Comparison of ENCODE assay signal across 30 cellular contexts in genomic region chr2:107242811-107243210, GRCh38.
"Had no signal": no experiment of that assay in that cellular context is flagged by ENCODE, and none has a peak within 500 bp of the region (broad histone marks: within the 10 kb centered on the region; RNA-seq: fewer than 3 reads in every experiment).

No MANE protein-coding gene starts in this region.

- H3K9me3 ChIP-seq: adrenal gland, body of pancreas, esophagus muscularis mucosa, gastrocnemius medialis, heart left ventricle had no signal

- H3K27ac ChIP-seq: adrenal gland, body of pancreas, esophagus muscularis mucosa, foreskin keratinocyte, gastrocnemius medialis, heart left ventricle had no signal

- DNase-seq: activated CD4-positive, alpha-beta memory T cell treated with anti-CD3 and anti-CD28 coated beads for 36 hours; activated CD4-positive, alpha-beta T cell treated with anti-CD3 and anti-CD28 coated beads for 36 hours; activated CD4-positive, alpha-beta T cell treated with anti-CD3 and anti-CD28 coated beads, Interleukin-2, amount 10 ng/mL, durations not matched to agents 24 days and 14 days; activated CD4-positive, CD25-positive, alpha-beta regulatory T cell; activated CD4-positive, CD25-positive, alpha-beta regulatory T cell treated with anti-CD3 and anti-CD28 coated beads, Interleukin-2, amount 50 U/mL, for 72 hours; activated CD8-positive, alpha-beta memory T cell treated with anti-CD3 and anti-CD28 coated beads, Interleukin-2, amount 10 ng/mL, durations not matched to agents 7 days and 5 days; activated CD8-positive, alpha-beta memory T cell treated with anti-CD3 and anti-CD28 coated beads, Interleukin-2, amount 50 U/mL, for 4 hours; activated CD8-positive, alpha-beta T cell treated with anti-CD3 and anti-CD28 coated beads, Interleukin-2, amount 10 ng/mL, durations not matched to agents 7 days and 5 days; activated effector memory CD4-positive, alpha-beta T cell treated with anti-CD3 and anti-CD28 coated beads, Interleukin-2, amount 50 U/mL, for 16 hours; activated naive CD4-positive, alpha-beta T cell treated with anti-CD3 and anti-CD28 coated beads for 36 hours; activated naive CD8-positive, alpha-beta T cell treated with anti-CD3 and anti-CD28 coated beads for 36 hours; activated naive CD8-positive, alpha-beta T cell treated with anti-CD3 and anti-CD28 coated beads, Interleukin-2, amount 50 U/mL, for 24 hours; activated T-cell treated with anti-CD3 and anti-CD28 coated beads, Interleukin-2, amount 50 U/mL, for 1 hour; activated T-cell treated with anti-CD3 and anti-CD28 coated beads, Interleukin-2, amount 50 U/mL, for 48 hours; adrenal gland; amygdala; aorta; body of pancreas; caudate nucleus; cortex of kidney; dermis blood vessel endothelial cell; effector CD4-positive, alpha-beta T cell; effector memory CD8-positive, alpha-beta T cell; erythroblast; foreskin keratinocyte; gastrocnemius medialis; glutamatergic neuron; heart left ventricle; hypothalamus had no signal

- H3K27me3 ChIP-seq: adrenal gland, body of pancreas, esophagus muscularis mucosa, foreskin keratinocyte, gastrocnemius medialis, heart left ventricle had no signal

- H3K36me3 ChIP-seq: adrenal gland, esophagus muscularis mucosa, gastrocnemius medialis, heart left ventricle had no signal

- ATAC-seq: activated CD4-positive, alpha-beta T cell treated with anti-CD3 and anti-CD28 coated beads for 36 hours; activated CD8-positive, alpha-beta memory T cell treated with anti-CD3 and anti-CD28 coated beads, Interleukin-2, amount 10 ng/mL, durations not matched to agents 7 days and 5 days; activated CD8-positive, alpha-beta T cell treated with anti-CD3 and anti-CD28 coated beads, Interleukin-2, amount 10 ng/mL, durations not matched to agents 7 days and 5 days; activated naive CD8-positive, alpha-beta T cell treated with anti-CD3 and anti-CD28 coated beads, Interleukin-2, amount 50 U/mL, for 24 hours; body of pancreas; effector memory CD8-positive, alpha-beta T cell; foreskin keratinocyte; gastrocnemius medialis; heart left ventricle had no signal

- H3K4me3 ChIP-seq: adrenal gland, body of pancreas, esophagus muscularis mucosa, gastrocnemius medialis, heart left ventricle had no signal

- H3K4me1 ChIP-seq: adrenal gland, body of pancreas, esophagus muscularis mucosa, foreskin keratinocyte, gastrocnemius medialis, heart left ventricle had no signal
